ENCODE assay signal across 22 cellular contexts in genomic region chr16:47467501-47467900, GRCh38.
"Had no signal": no experiment of that assay in that cellular context is flagged by ENCODE, and none has a peak within 500 bp of the region (broad histone marks: within the 10 kb centered on the region; RNA-seq: fewer than 3 reads in every experiment).

No MANE protein-coding gene starts in this region.

- H3K9ac ChIP-seq: parathyroid adenoma had no signal

- H3K4me3 ChIP-seq: colonic mucosa, esophagus muscularis mucosa, smooth muscle cell had no signal

- FAIRE-seq: endometrium, TTC549 had no signal

- H3K27me3 Mint-ChIP-seq: activated CD4-positive, alpha-beta T cell treated with anti-CD3 and anti-CD28 coated beads, Interleukin-2, amount 10 ng/mL, durations not matched to agents 24 days and 14 days; activated naive CD4-positive, alpha-beta T cell treated with anti-CD3 and anti-CD28 coated beads, Interleukin-2, amount 10 ng/mL, durations not matched to agents 7 days and 5 days; activated naive CD8-positive, alpha-beta T cell treated with anti-CD3 and anti-CD28 coated beads, Interleukin-2, amount 50 U/mL, for 24 hours; brain; central memory CD8-positive, alpha-beta T cell had no signal

- DNase-seq: activated CD4-positive, alpha-beta T cell treated with anti-CD3 and anti-CD28 coated beads, Interleukin-2, amount 10 ng/mL, durations not matched to agents 24 days and 14 days; activated CD4-positive, CD25-positive, alpha-beta regulatory T cell; activated CD8-positive, alpha-beta memory T cell treated with anti-CD3 and anti-CD28 coated beads, Interleukin-2, amount 50 U/mL, for 48 hours; activated effector memory CD4-positive, alpha-beta T cell treated with Interleukin-2 at 50 U/mL for 16 hours; activated naive CD4-positive, alpha-beta T cell treated with anti-CD3 and anti-CD28 coated beads, Interleukin-2, amount 10 ng/mL, durations not matched to agents 7 days and 5 days; activated naive CD8-positive, alpha-beta T cell treated with anti-CD3 and anti-CD28 coated beads, Interleukin-2, amount 50 U/mL, for 24 hours; activated T-cell treated with anti-CD3 and anti-CD28 coated beads, Interleukin-2, amount 50 U/mL, for 48 hours; anterior cingulate cortex; colonic mucosa; natural killer cell; stimulated activated CD4-positive, alpha-beta T cell treated with anti-CD3 and anti-CD28 coated beads, Interleukin-4, amount 100 ng/mL, for 24 hours had no signal

- H3K27ac Mint-ChIP-seq: activated CD4-positive, alpha-beta T cell treated with anti-CD3 and anti-CD28 coated beads, Interleukin-2, amount 10 ng/mL, durations not matched to agents 24 days and 14 days; activated naive CD4-positive, alpha-beta T cell treated with anti-CD3 and anti-CD28 coated beads, Interleukin-2, amount 10 ng/mL, durations not matched to agents 7 days and 5 days; activated naive CD8-positive, alpha-beta T cell treated with anti-CD3 and anti-CD28 coated beads, Interleukin-2, amount 50 U/mL, for 24 hours; natural killer cell; stimulated activated effector memory CD8-positive, alpha-beta T cell treated with anti-CD3 and anti-CD28 coated beads, Interleukin-12 subunit alpha, Interleukin-12 subunit beta, amount 100 ng/mL, for 72 hours; T-helper 2 cell treated with Interferon-gamma antibody and Interleukin-4, amounts not matched to agents 5 μg/mL and 100 μg/mL, for 36 hours had no signal

- H3K9me3 Mint-ChIP-seq: activated CD4-positive, alpha-beta T cell treated with anti-CD3 and anti-CD28 coated beads, Interleukin-2, amount 10 ng/mL, durations not matched to agents 24 days and 14 days; activated naive CD4-positive, alpha-beta T cell treated with anti-CD3 and anti-CD28 coated beads, Interleukin-2, amount 10 ng/mL, durations not matched to agents 7 days and 5 days; activated naive CD8-positive, alpha-beta T cell treated with anti-CD3 and anti-CD28 coated beads, Interleukin-2, amount 50 U/mL, for 24 hours; central memory CD8-positive, alpha-beta T cell; natural killer cell; stimulated activated effector memory CD8-positive, alpha-beta T cell treated with anti-CD3 and anti-CD28 coated beads, Interleukin-12 subunit alpha, Interleukin-12 subunit beta, amount 100 ng/mL, for 72 hours; T-helper 2 cell treated with Interferon-gamma antibody and Interleukin-4, amounts not matched to agents 5 μg/mL and 100 μg/mL, for 36 hours had no signal

- H3K27ac ChIP-seq: colonic mucosa, esophagus muscularis mucosa, neutrophil, parathyroid adenoma had no signal

- H3K4me2 ChIP-seq: smooth muscle cell had no signal

- H3K4me3 Mint-ChIP-seq: activated CD4-positive, alpha-beta T cell treated with anti-CD3 and anti-CD28 coated beads, Interleukin-2, amount 10 ng/mL, durations not matched to agents 24 days and 14 days; activated naive CD4-positive, alpha-beta T cell treated with anti-CD3 and anti-CD28 coated beads, Interleukin-2, amount 10 ng/mL, durations not matched to agents 7 days and 5 days; activated naive CD8-positive, alpha-beta T cell treated with anti-CD3 and anti-CD28 coated beads, Interleukin-2, amount 50 U/mL, for 24 hours; central memory CD8-positive, alpha-beta T cell; natural killer cell; stimulated activated effector memory CD8-positive, alpha-beta T cell treated with anti-CD3 and anti-CD28 coated beads, Interleukin-12 subunit alpha, Interleukin-12 subunit beta, amount 100 ng/mL, for 72 hours; T-helper 2 cell treated with Interferon-gamma antibody and Interleukin-4, amounts not matched to agents 5 μg/mL and 100 μg/mL, for 36 hours had no signal

- H3K36me3 ChIP-seq: colonic mucosa, esophagus muscularis mucosa, neutrophil had no signal

- H3K27me3 ChIP-seq: colonic mucosa, esophagus muscularis mucosa, neutrophil had no signal

- ATAC-seq: activated naive CD8-positive, alpha-beta T cell treated with anti-CD3 and anti-CD28 coated beads, Interleukin-2, amount 50 U/mL, for 24 hours; natural killer cell; sciatic nerve; stimulated activated effector memory CD8-positive, alpha-beta T cell treated with anti-CD3 and anti-CD28 coated beads, Interleukin-12 subunit alpha, Interleukin-12 subunit beta, amount 100 ng/mL, for 72 hours had no signal

- H2AFZ ChIP-seq: parathyroid adenoma had no signal

- H3K4me1 ChIP-seq: colonic mucosa had no signal

- H3K36me3 Mint-ChIP-seq: natural killer cell had no signal

- H3K9me3 ChIP-seq: colonic mucosa, esophagus muscularis mucosa, neutrophil had no signal
